1 cellular context compared by ENCODE assay signal in the genomic region with DNA sequence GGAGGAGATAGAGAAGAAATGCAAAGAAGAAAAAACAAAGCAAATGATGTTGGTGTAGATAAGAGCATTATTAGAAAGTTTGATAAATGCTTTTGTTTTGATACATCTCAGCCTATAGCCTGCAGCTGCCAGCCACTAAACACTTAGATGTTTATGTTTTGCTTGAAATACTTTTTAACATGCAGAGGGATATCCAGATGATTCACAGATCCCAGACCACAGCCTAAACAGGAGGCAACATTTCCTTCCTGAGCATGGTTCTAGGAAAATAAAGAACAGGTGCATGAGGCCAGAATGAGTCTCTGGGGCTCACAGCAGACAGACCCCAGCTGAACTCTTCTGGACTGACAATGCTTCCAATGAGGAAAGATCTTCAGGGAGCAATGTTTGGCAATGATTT.
TF ChIP-seq lines count a peak whose summit lies in the region.

No MANE protein-coding gene starts in this region.

TF ChIP-seq in SK-N-SH treated with all-trans-retinoic acid at 6 μM for 48 hours, 23 proteins besides CTCF, POLR2A, EP300 and RAD21 (continued from another document):
- TF ChIP-seq SNAI2 (CRISPR knock-in tag; IDR thresholded peaks at IDR 0.05) (no peak), ZNF8 (CRISPR knock-in tag; IDR thresholded peaks at IDR 0.05) (no peak), GLIS3 (CRISPR knock-in tag; IDR thresholded peaks at IDR 0.05) (no peak), RARB (CRISPR knock-in tag; IDR thresholded peaks at IDR 0.05) (no peak), ZC3H10 (CRISPR knock-in tag; IDR thresholded peaks at IDR 0.05) (no peak), BACH2 (CRISPR knock-in tag; IDR thresholded peaks at IDR 0.05; ENCODE audit: borderline replicate concordance) (no peak), TOX (CRISPR knock-in tag; IDR thresholded peaks at IDR 0.05; ENCODE audit: borderline replicate concordance) (no peak), CSDC2 (CRISPR knock-in tag; IDR thresholded peaks at IDR 0.05) (no peak), ISL1 (CRISPR knock-in tag; IDR thresholded peaks at IDR 0.05) (no peak), TCF4 (CRISPR knock-in tag; IDR thresholded peaks at IDR 0.05; ENCODE audit: borderline replicate concordance) (no peak), ZNF70 (CRISPR knock-in tag; IDR thresholded peaks at IDR 0.05) (no peak), ZFP3 (CRISPR knock-in tag; IDR thresholded peaks at IDR 0.05) (no peak), ZFP30 (CRISPR knock-in tag; IDR thresholded peaks at IDR 0.05) (no peak), ESRRG (CRISPR knock-in tag; IDR thresholded peaks at IDR 0.05) (no peak)
- TF ChIP-seq, protein P1, sequence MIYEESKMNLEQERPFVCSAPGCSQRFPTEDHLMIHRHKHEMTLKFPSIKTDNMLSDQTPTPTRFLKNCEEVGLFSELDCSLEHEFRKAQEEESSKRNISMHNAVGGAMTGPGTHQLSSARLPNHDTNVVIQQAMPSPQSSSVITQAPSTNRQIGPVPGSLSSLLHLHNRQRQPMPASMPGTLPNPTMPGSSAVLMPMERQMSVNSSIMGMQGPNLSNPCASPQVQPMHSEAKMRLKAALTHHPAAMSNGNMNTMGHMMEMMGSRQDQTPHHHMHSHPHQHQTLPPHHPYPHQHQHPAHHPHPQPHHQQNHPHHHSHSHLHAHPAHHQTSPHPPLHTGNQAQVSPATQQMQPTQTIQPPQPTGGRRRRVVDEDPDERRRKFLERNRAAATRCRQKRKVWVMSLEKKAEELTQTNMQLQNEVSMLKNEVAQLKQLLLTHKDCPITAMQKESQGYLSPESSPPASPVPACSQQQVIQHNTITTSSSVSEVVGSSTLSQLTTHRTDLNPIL (CRISPR knock-in tag; IDR thresholded peaks at IDR 0.05; ENCODE audit: low read depth): no peak
- TF ChIP-seq, protein P2, sequence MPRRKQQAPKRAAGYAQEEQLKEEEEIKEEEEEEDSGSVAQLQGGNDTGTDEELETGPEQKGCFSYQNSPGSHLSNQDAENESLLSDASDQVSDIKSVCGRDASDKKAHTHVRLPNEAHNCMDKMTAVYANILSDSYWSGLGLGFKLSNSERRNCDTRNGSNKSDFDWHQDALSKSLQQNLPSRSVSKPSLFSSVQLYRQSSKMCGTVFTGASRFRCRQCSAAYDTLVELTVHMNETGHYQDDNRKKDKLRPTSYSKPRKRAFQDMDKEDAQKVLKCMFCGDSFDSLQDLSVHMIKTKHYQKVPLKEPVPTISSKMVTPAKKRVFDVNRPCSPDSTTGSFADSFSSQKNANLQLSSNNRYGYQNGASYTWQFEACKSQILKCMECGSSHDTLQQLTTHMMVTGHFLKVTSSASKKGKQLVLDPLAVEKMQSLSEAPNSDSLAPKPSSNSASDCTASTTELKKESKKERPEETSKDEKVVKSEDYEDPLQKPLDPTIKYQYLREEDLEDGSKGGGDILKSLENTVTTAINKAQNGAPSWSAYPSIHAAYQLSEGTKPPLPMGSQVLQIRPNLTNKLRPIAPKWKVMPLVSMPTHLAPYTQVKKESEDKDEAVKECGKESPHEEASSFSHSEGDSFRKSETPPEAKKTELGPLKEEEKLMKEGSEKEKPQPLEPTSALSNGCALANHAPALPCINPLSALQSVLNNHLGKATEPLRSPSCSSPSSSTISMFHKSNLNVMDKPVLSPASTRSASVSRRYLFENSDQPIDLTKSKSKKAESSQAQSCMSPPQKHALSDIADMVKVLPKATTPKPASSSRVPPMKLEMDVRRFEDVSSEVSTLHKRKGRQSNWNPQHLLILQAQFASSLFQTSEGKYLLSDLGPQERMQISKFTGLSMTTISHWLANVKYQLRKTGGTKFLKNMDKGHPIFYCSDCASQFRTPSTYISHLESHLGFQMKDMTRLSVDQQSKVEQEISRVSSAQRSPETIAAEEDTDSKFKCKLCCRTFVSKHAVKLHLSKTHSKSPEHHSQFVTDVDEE (CRISPR knock-in tag; IDR thresholded peaks at IDR 0.05): no peak
- TF ChIP-seq, protein P3, sequence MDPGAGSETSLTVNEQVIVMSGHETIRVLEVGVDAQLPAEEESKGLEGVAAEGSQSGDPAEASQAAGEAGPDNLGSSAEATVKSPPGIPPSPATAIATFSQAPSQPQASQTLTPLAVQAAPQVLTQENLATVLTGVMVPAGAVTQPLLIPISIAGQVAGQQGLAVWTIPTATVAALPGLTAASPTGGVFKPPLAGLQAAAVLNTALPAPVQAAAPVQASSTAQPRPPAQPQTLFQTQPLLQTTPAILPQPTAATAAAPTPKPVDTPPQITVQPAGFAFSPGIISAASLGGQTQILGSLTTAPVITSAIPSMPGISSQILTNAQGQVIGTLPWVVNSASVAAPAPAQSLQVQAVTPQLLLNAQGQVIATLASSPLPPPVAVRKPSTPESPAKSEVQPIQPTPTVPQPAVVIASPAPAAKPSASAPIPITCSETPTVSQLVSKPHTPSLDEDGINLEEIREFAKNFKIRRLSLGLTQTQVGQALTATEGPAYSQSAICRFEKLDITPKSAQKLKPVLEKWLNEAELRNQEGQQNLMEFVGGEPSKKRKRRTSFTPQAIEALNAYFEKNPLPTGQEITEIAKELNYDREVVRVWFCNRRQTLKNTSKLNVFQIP (CRISPR knock-in tag; IDR thresholded peaks at IDR 0.05; ENCODE audit: borderline replicate concordance, low read depth): no peak
